In genomic region chr21:27192286-27192685, GRCh38 we compare ENCODE assay signal across 21 cellular contexts.
"Had no signal": no experiment of that assay in that cellular context is flagged by ENCODE, and none has a peak within 500 bp of the region (broad histone marks: within the 10 kb centered on the region; RNA-seq: fewer than 3 reads in every experiment).

No MANE protein-coding gene starts in this region.

- H3K27me3 ChIP-seq: dorsolateral prefrontal cortex, hepatocyte, stomach, upper lobe of right lung had no signal

- H3K4me1 ChIP-seq: parathyroid adenoma, stomach, upper lobe of right lung had no signal

- H3K9me3 Mint-ChIP-seq: memory B cell had no signal

- H2AFZ ChIP-seq: hepatocyte, parathyroid adenoma had no signal

- H3K4me3 Mint-ChIP-seq: activated B cell treated with CpG ODN at 0.5 μM for 24 hours; activated CD4-positive, alpha-beta memory T cell treated with anti-CD3 and anti-CD28 coated beads for 36 hours; activated CD8-positive, alpha-beta memory T cell treated with anti-CD3 and anti-CD28 coated beads, Interleukin-2, amount 10 ng/mL, durations not matched to agents 7 days and 5 days; activated naive CD8-positive, alpha-beta T cell; memory B cell; naive thymus-derived CD4-positive, alpha-beta T cell; stimulated activated effector memory CD8-positive, alpha-beta T cell treated with anti-CD3 and anti-CD28 coated beads, Interleukin-12 subunit alpha, Interleukin-12 subunit beta, amount 100 ng/mL, for 72 hours had no signal

- H3K27ac ChIP-seq: dorsolateral prefrontal cortex, hepatocyte, parathyroid adenoma, stomach, thoracic aorta, upper lobe of right lung had no signal

- H3K4me1 Mint-ChIP-seq: activated B cell treated with CpG ODN at 0.5 μM for 24 hours; activated CD8-positive, alpha-beta memory T cell treated with anti-CD3 and anti-CD28 coated beads, Interleukin-2, amount 10 ng/mL, durations not matched to agents 7 days and 5 days; memory B cell; naive thymus-derived CD4-positive, alpha-beta T cell; stimulated activated effector memory CD8-positive, alpha-beta T cell treated with anti-CD3 and anti-CD28 coated beads, Interleukin-12 subunit alpha, Interleukin-12 subunit beta, amount 100 ng/mL, for 72 hours had no signal

- H3K79me2 ChIP-seq: hepatocyte, parathyroid adenoma had no signal

- H3K9me3 ChIP-seq: thoracic aorta, upper lobe of right lung had no signal

- ATAC-seq: activated CD8-positive, alpha-beta memory T cell treated with anti-CD3 and anti-CD28 coated beads, Interleukin-2, amount 10 ng/mL, durations not matched to agents 7 days and 5 days; naive thymus-derived CD4-positive, alpha-beta T cell; sciatic nerve; stimulated activated effector memory CD8-positive, alpha-beta T cell treated with anti-CD3 and anti-CD28 coated beads, Interleukin-12 subunit alpha, Interleukin-12 subunit beta, amount 100 ng/mL, for 72 hours; upper lobe of right lung had no signal

- H3K27ac Mint-ChIP-seq: activated B cell treated with CpG ODN at 0.5 μM for 24 hours; activated CD4-positive, alpha-beta memory T cell treated with anti-CD3 and anti-CD28 coated beads for 36 hours; activated CD8-positive, alpha-beta memory T cell treated with anti-CD3 and anti-CD28 coated beads, Interleukin-2, amount 10 ng/mL, durations not matched to agents 7 days and 5 days; activated naive CD8-positive, alpha-beta T cell; memory B cell; naive thymus-derived CD4-positive, alpha-beta T cell; stimulated activated effector memory CD8-positive, alpha-beta T cell treated with anti-CD3 and anti-CD28 coated beads, Interleukin-12 subunit alpha, Interleukin-12 subunit beta, amount 100 ng/mL, for 72 hours had no signal

- DNase-seq: activated B cell treated with CpG ODN at 0.5 μM for 24 hours; activated CD4-positive, alpha-beta memory T cell treated with anti-CD3 and anti-CD28 coated beads for 36 hours; activated CD4-positive, alpha-beta T cell treated with anti-CD3 and anti-CD28 coated beads for 4 hours; activated CD8-positive, alpha-beta memory T cell treated with anti-CD3 and anti-CD28 coated beads, Interleukin-2, amount 10 ng/mL, durations not matched to agents 7 days and 5 days; amniotic stem cell; caudate nucleus; dorsolateral prefrontal cortex; naive thymus-derived CD4-positive, alpha-beta T cell; stimulated activated CD4-positive, alpha-beta T cell treated with anti-CD3 and anti-CD28 coated beads, Interleukin-4, amount 100 ng/mL, for 24 hours; stomach; T-helper 1 cell; T-helper 9 cell; upper lobe of right lung had no signal

- H3K9ac ChIP-seq: parathyroid adenoma had no signal

- H3K4me3 ChIP-seq: dorsolateral prefrontal cortex, hepatocyte, smooth muscle cell, stomach, thoracic aorta, upper lobe of right lung had no signal

- H3K4me2 ChIP-seq: hepatocyte, smooth muscle cell had no signal

- H3K36me3 ChIP-seq: stomach, thoracic aorta, upper lobe of right lung had no signal

- H3K36me3 Mint-ChIP-seq: activated CD4-positive, alpha-beta memory T cell treated with anti-CD3 and anti-CD28 coated beads for 36 hours; activated CD8-positive, alpha-beta memory T cell treated with anti-CD3 and anti-CD28 coated beads, Interleukin-2, amount 10 ng/mL, durations not matched to agents 7 days and 5 days; activated naive CD8-positive, alpha-beta T cell; memory B cell; naive thymus-derived CD4-positive, alpha-beta T cell; stimulated activated effector memory CD8-positive, alpha-beta T cell treated with anti-CD3 and anti-CD28 coated beads, Interleukin-12 subunit alpha, Interleukin-12 subunit beta, amount 100 ng/mL, for 72 hours had no signal

- H3K27me3 Mint-ChIP-seq: activated B cell treated with CpG ODN at 0.5 μM for 24 hours; activated CD4-positive, alpha-beta memory T cell treated with anti-CD3 and anti-CD28 coated beads for 36 hours; activated CD8-positive, alpha-beta memory T cell treated with anti-CD3 and anti-CD28 coated beads, Interleukin-2, amount 10 ng/mL, durations not matched to agents 7 days and 5 days; activated naive CD8-positive, alpha-beta T cell; memory B cell; naive thymus-derived CD4-positive, alpha-beta T cell had no signal
